9 cellular contexts compared by ENCODE assay signal in the genomic region with DNA sequence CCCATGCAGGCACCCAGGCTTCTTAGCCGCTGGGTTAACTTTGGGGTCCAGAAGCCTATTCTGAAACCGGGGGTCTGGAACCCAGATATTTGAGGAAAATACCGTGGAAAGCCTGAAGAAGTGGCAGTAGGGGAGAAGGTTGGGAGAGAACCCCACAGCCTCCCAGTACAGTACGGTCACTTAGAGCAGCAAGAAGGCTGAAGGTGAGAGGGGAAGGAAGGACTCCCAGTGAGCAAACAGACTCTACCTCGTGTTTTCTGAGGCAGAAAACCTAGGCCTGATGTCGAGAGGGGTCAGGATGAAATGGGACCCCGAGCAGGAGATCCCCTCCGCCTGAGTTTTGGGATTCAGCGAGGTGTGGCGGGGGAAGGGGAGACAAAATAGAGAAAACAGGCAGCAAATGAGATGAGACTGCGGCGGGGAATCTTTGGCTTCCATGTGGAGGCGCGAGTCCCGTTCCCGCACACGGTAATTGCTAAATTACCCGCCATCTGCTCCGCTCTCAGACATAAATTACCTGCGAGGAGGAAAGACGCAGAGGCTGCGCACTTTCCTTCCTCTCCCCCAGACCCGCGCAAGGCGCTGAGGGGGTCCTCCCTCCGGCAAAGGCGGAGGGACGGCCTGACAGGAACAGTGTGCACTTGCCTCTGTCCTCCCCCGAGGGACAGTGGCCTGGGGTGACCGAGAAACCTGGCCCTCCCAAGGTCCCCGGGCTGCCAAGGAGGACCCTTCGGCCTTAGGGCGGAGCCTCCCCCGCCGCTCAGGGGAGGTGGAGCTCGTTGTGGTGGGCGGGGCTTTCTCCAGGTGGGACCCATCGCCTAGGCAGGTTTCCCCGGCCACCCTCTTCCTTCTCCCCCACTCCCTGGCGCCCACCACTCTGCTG. TPM values are rescaled to one million over a fixed set of nuclear protein-coding genes. Genes with fewer than 3 reads are reported as not detected.
DNase-seq lines count a peak whose midpoint lies in the region; ATAC-seq, FAIRE-seq and TF ChIP-seq lines count a peak whose summit lies in the region.
"Had no signal": no experiment of that assay in that cellular context is flagged by ENCODE, and none has a peak within 500 bp of the region (broad histone marks: within the 10 kb centered on the region; RNA-seq: fewer than 3 reads in every experiment).

No MANE protein-coding gene starts in this region.

- H3K4me1 ChIP-seq in IMR-90 (ENCODE audit: control insufficient read depth, insufficient read depth, low read length), result no peaks in the 10 kb centered on the region
- H3K4me1 ChIP-seq in H1 (replicated peaks in 1 of 4; ENCODE audit: control insufficient read depth in 3 of 4, insufficient read depth in 4 of 4, low read length in 3 of 4), result peaks cover 0 to 9% (median 6%) of the 10 kb centered on the region in 4 experiments; a peak in 5 of 7 replicates
- peaks cover 0 to 4% of the 10 kb centered on the region in 2 donors for H3K4me1 ChIP-seq in small intestine (ENCODE audit: control insufficient read depth in 2 of 2, insufficient read depth in 1 of 2, low read depth in 1 of 2, low read length in 1 of 2)

- H4K91ac ChIP-seq in IMR-90 (ENCODE audit: insufficient read depth, low read depth, low read length) (no peak overlapping the region), H1 (replicated peaks; ENCODE audit: insufficient read length, low read length) (peak overlapping the region; percentile 8)

- no peak overlapping the region for H2BK20ac ChIP-seq in IMR-90 (ENCODE audit: low read depth, low read length)
- no peak overlapping the region for H2BK20ac ChIP-seq in H1 (ENCODE audit: low read length)

- TF ChIP-seq CTCF in IMR-90 (conservative IDR thresholded peaks at IDR 0.05; ENCODE audit: low read depth, low read length), result no peak
- no peak for TF ChIP-seq CTCF in activated B cell treated with CpG ODN at 0.5 μM for 24 hours (IDR thresholded peaks at IDR 0.05)
- no peak for TF ChIP-seq CTCF in H1 (IDR thresholded peaks at IDR 0.05; ENCODE audit: control extremely low read depth in 1 of 3, insufficient read depth in 1 of 3, low read depth in 1 of 3, low read length in 3 of 3)

- dilution Hi-C loops in IMR-90 (cut with HindIII; ENCODE audit: low sequenced_read_pairs, unreplicated experiment), result no loop called here

- no peak overlapping the region for H2AK5ac ChIP-seq in IMR-90 (ENCODE audit: low read depth, low read length)
- no peak overlapping the region for H2AK5ac ChIP-seq in H1 (ENCODE audit: low read depth, low read length)

- H3K9me1 ChIP-seq in IMR-90 (ENCODE audit: insufficient read depth, low read length), result no peaks in the 10 kb centered on the region; the same call in 1 of the 2 replicates

- H3K18ac ChIP-seq in IMR-90 (ENCODE audit: low read depth, low read length), result no peak overlapping the region
- peak overlapping the region; percentile 82 for H3K18ac ChIP-seq in H1 (ENCODE audit: extremely low read depth, low read length)

- peaks cover 17% of the 10 kb centered on the region for H3K23me2 ChIP-seq in H1 (ENCODE audit: low read depth, low read length)

- H2BK15ac ChIP-seq in IMR-90 (ENCODE audit: low read depth, low read length), result no peak overlapping the region
- 0 out of 2 replicates have a peak overlapping the region, but pooled peaks have one; percentile 95 for H2BK15ac ChIP-seq in H1 (ENCODE audit: low read length)

- H2BK120ac ChIP-seq in IMR-90 (ENCODE audit: low read depth, low read length) (no peak overlapping the region), H1 (replicated peaks; ENCODE audit: low read depth, low read length) (no peak overlapping the region)

- H3K4me2 ChIP-seq in IMR-90 (ENCODE audit: low read depth, low read length) (no peak overlapping the region), H1 (ENCODE audit: insufficient read depth in 1 of 2, low read depth in 2 of 2, low read length in 2 of 2) (peak overlapping the region; percentile 73 to 85)

- peak overlapping the region; percentile 64 for H3K4me3 Mint-ChIP-seq in activated B cell treated with CpG ODN at 0.5 μM for 24 hours

- H3K27ac Mint-ChIP-seq in activated B cell treated with CpG ODN at 0.5 μM for 24 hours, result no peak overlapping the region

- H3K4me3 ChIP-seq in IMR-90 (ENCODE audit: insufficient read depth, low read depth, low read length), result no peak overlapping the region
- H3K4me3 ChIP-seq in H1 (ENCODE audit: extremely low read depth in 1 of 4, insufficient read depth in 2 of 4, low read depth in 3 of 4, low read length in 4 of 4), result peak overlapping the region; percentile 58 to 74 (median 65)
- peak overlapping the region in 1 of 2 donors; percentile 24 for H3K4me3 ChIP-seq in small intestine (ENCODE audit: low read depth in 1 of 2, low read length in 2 of 2)

- CTCF ChIA-PET in IMR-90 (lab: Yijun Ruan, JAX), result no interaction called here
- CTCF ChIA-PET in activated B cell treated with CpG ODN at 0.5 μM for 24 hours (lab: Charles Lee), result interaction anchor here (0.9 to 1.5 kb wide), 4 partner anchors 8 to 19 kb away, joined by 4 to 8 read pairs (median 4); no protein-coding TSS in a partner anchor
- CTCF ChIA-PET in H1 (lab: Charles Lee; ENCODE audit: partially characterized antibody), result interaction anchor here (0.9 to 21.0 kb wide), 12 partner anchors 6 to 63 kb away, joined by 3 to 531 read pairs (median 5); a partner anchor contains a TSS

- H2BK5ac ChIP-seq in IMR-90 (ENCODE audit: low read depth, low read length, poor library complexity, severe bottlenecking), result no peak overlapping the region
- H2BK5ac ChIP-seq in H1 (ENCODE audit: low read depth, low read length), result no peak overlapping the region

- no peak overlapping the region for H3K14ac ChIP-seq in IMR-90 (replicated peaks; ENCODE audit: low read depth, low read length)
- no peak overlapping the region for H3K14ac ChIP-seq in H1 (ENCODE audit: insufficient read length)

- TF ChIP-seq RAD21 in IMR-90 (IDR thresholded peaks at IDR 0.05; ENCODE audit: low read length) (no peak), H1 (IDR thresholded peaks at IDR 0.05 in 1 of 2, conservative IDR thresholded peaks at IDR 0.05 in 1 of 2; ENCODE audit: low read depth in 2 of 2, low read length in 2 of 2) (no peak)

- no peaks in the 10 kb centered on the region for H3K36me3 Mint-ChIP-seq in activated B cell treated with CpG ODN at 0.5 μM for 24 hours (ENCODE audit: low read depth)

- H3K56ac ChIP-seq in IMR-90 (ENCODE audit: extremely low read depth, insufficient read depth, low read length), result no peak overlapping the region
- no peak overlapping the region for H3K56ac ChIP-seq in H1 (replicated peaks; ENCODE audit: insufficient read length, low read depth, low read length)

- H3K9me3 ChIP-seq in IMR-90 (ENCODE audit: control insufficient read depth, insufficient read depth, low read length) (0 out of 2 replicates have a peak, but pooled peaks cover 2% of the 10 kb centered on the region), H1 (ENCODE audit: insufficient read depth in 2 of 2, low read depth in 1 of 2, low read length in 1 of 2) (no peaks in the 10 kb centered on the region), small intestine (ENCODE audit: control insufficient read depth, low read depth) (no peaks in the 10 kb centered on the region)

- H3K79me2 ChIP-seq in H1 (ENCODE audit: control insufficient read depth in 1 of 2, insufficient read depth in 2 of 2, low read length in 2 of 2), result no peaks in the 10 kb centered on the region

- no peak for FAIRE-seq in H1 (lab: Jason Lieb, UNC)
- no peak for FAIRE-seq in small intestine (lab: Jason Lieb, UNC)

- POLR2A ChIA-PET in IMR-90 (lab: Charles Lee; ENCODE audit: unreplicated experiment), result no interaction called here
- POLR2A ChIA-PET in activated B cell treated with CpG ODN at 0.5 μM for 24 hours (lab: Charles Lee), result interaction anchor here (1.6 to 2.3 kb wide), 2 partner anchors 10 to 62 kb away, joined by 3 to 8 read pairs; a partner anchor contains a TSS
- POLR2A ChIA-PET in H1 (lab: Charles Lee; ENCODE audit: partially characterized antibody), result interaction anchor here (0.7 to 1.8 kb wide), 8 partner anchors 10 to 62 kb away, joined by 3 to 6 read pairs (median 4); a partner anchor contains a TSS

- DNase-seq in IMR-90 (no peak), activated B cell treated with CpG ODN at 0.5 μM for 24 hours (peak; percentile 50), H1 (ENCODE audit: low read depth in 1 of 2, low spot score in 2 of 2) (peak in 1 of 2 experiments; percentile 92), small intestine (peak; percentile 40), HUDEP-2 (lab: John Stamatoyannopoulos, UW; ENCODE audit: unreplicated experiment in 76 of 76) (no peak), NCI-H128 (lab: John Stamatoyannopoulos, UW; ENCODE audit: unreplicated experiment) (no peak), superior temporal gyrus (ENCODE audit: extremely low spot score) (no peak)
- DNase-seq: posterior cingulate gyrus had no signal

- ATAC-seq in IMR-90 (ENCODE audit: low read depth) (no peak), activated B cell treated with CpG ODN at 0.5 μM for 24 hours (ENCODE audit: low read depth) (peak; percentile 78), GM21360 (IDR thresholded peaks at IDR 0.05; ENCODE audit: unreplicated experiment) (no peak)

- H4K5ac ChIP-seq in IMR-90 (ENCODE audit: low read depth, low read length) (no peak overlapping the region), H1 (ENCODE audit: insufficient read length, low read depth, low read length) (no peak overlapping the region)

- 11% methylated on average over 17 of the region's 40 CpGs; no CpG with 5 or more reads in 1 of the 2 experiments for WGBS in IMR-90 (ENCODE audit: extremely low coverage in 2 of 2, insufficient read length in 1 of 2), 2 experiments
- WGBS in H1 (ENCODE audit: extremely low coverage in 1 of 2, insufficient coverage in 1 of 2, insufficient read length in 1 of 2, insufficient replicate concordance in 2 of 2, low coverage in 1 of 2, low lambda C conversion rate in 2 of 2, missing lambda C conversion rate in 1 of 2), 2 experiments, result 13% methylated on average over 34 of the region's 40 CpGs; no CpG with 5 or more reads in 1 of the 2 experiments
- 17 to 31% (median 26%) methylated on average over 37 to 40 of the region's 40 CpGs for WGBS in small intestine, 3 donors

- TF ChIP-seq EP300 in H1 (IDR thresholded peaks at IDR 0.05; ENCODE audit: borderline replicate concordance in 1 of 2, low read depth in 2 of 2, low read length in 2 of 2), result no peak

- peaks cover 59% of the 10 kb centered on the region for H3K27me3 Mint-ChIP-seq in activated B cell treated with CpG ODN at 0.5 μM for 24 hours

- no peaks in the 10 kb centered on the region for H3K79me1 ChIP-seq in IMR-90 (ENCODE audit: low read depth in 1 of 2, low read length in 2 of 2)
- no peaks in the 10 kb centered on the region for H3K79me1 ChIP-seq in H1 (ENCODE audit: low read depth, low read length)

- no peaks in the 10 kb centered on the region for H3K36me3 ChIP-seq in IMR-90 (ENCODE audit: control insufficient read depth, insufficient read depth, low read length)
- no peaks in the 10 kb centered on the region for H3K36me3 ChIP-seq in H1 (ENCODE audit: control insufficient read depth in 2 of 4, insufficient read depth in 4 of 4, low read length in 3 of 4)
- no peaks in the 10 kb centered on the region for H3K36me3 ChIP-seq in small intestine (ENCODE audit: control insufficient read depth in 2 of 2, insufficient read depth in 2 of 2, low read length in 2 of 2)

- H3K9me3 Mint-ChIP-seq in activated B cell treated with CpG ODN at 0.5 μM for 24 hours, result no peaks in the 10 kb centered on the region

- peaks cover 17% of the 10 kb centered on the region for H3K4me1 Mint-ChIP-seq in activated B cell treated with CpG ODN at 0.5 μM for 24 hours

- H3K4ac ChIP-seq in IMR-90 (ENCODE audit: low read depth, low read length) (no peak overlapping the region), H1 (replicated peaks; ENCODE audit: insufficient read length, low read depth, low read length) (no peak overlapping the region)

- H2AFZ ChIP-seq in IMR-90 (replicated peaks; ENCODE audit: low read length, poor library complexity) (peak overlapping the region; percentile 47), H1 (ENCODE audit: low read length) (peak overlapping the region; percentile 98)

- no peak overlapping the region for H2AK9ac ChIP-seq in IMR-90 (replicated peaks; ENCODE audit: low read depth, low read length, poor library complexity)

- H3K27me3 ChIP-seq in IMR-90 (ENCODE audit: control insufficient read depth, insufficient read depth, low read length), result peaks cover 79% of the 10 kb centered on the region
- H3K27me3 ChIP-seq in H1 (replicated peaks in 1 of 4; ENCODE audit: control insufficient read depth in 3 of 4, extremely low read depth in 1 of 4, insufficient read depth in 3 of 4, low read length in 3 of 4), result peaks cover 30 to 66% (median 54%) of the 10 kb centered on the region in 4 experiments
- peaks cover 0 to 31% of the 10 kb centered on the region in 2 donors for H3K27me3 ChIP-seq in small intestine (ENCODE audit: control insufficient read depth in 2 of 2, insufficient read depth in 2 of 2, low read length in 2 of 2)

- H4K8ac ChIP-seq in IMR-90 (ENCODE audit: low read depth in 2 of 2, low read length in 2 of 2), result no peak overlapping the region
- H4K8ac ChIP-seq in H1 (ENCODE audit: extremely low read depth, insufficient read depth, low read length), result no peak overlapping the region

- no peak for TF ChIP-seq POLR2A in IMR-90 (IDR thresholded peaks at IDR 0.05; ENCODE audit: low read depth, low read length)
- no peak for TF ChIP-seq POLR2A in H1 (IDR thresholded peaks at IDR 0.05; ENCODE audit: control extremely low read depth in 1 of 2, low read depth in 2 of 2, low read length in 2 of 2)

- no TSS peak for BruUV-seq in IMR-90 (replicated peaks; lab: Mats Ljungman, UMichigan)

- intact Hi-C loops in IMR-90 (cut with micrococcal nuclease) (no loop called here), activated B cell treated with CpG ODN at 0.5 μM for 24 hours (cut with micrococcal nuclease) (loop anchor here (1.0 kb wide), 1 partner anchor 11 kb away; a partner anchor contains a TSS)

- H3K27ac ChIP-seq in IMR-90 (ENCODE audit: insufficient read depth, low read length) (no peak overlapping the region), H1 (ENCODE audit: low read depth, low read length) (no peak overlapping the region), small intestine (ENCODE audit: low read depth in 1 of 2, low read length in 1 of 2) (no peak overlapping the region)

- H3K9ac ChIP-seq in IMR-90 (ENCODE audit: low read depth, low read length), result no peak overlapping the region
- H3K9ac ChIP-seq in H1 (replicated peaks in 1 of 4; ENCODE audit: extremely low read depth in 1 of 4, low read depth in 3 of 4, low read length in 3 of 4), result no peak overlapping the region; a peak in 1 of 7 replicates

- no peak overlapping the region for H3K23ac ChIP-seq in IMR-90 (ENCODE audit: low read depth, low read length)
- H3K23ac ChIP-seq in H1 (ENCODE audit: insufficient read length), result no peak overlapping the region

- peak overlapping the region; percentile 84; the same call in 1 of the 2 replicates for H2BK12ac ChIP-seq in H1 (ENCODE audit: low read depth, low read length)

- in situ Hi-C loops in IMR-90 (cut with MboI; ENCODE audit: low sequenced_read_pairs), result no loop called here

- H4K20me1 ChIP-seq in IMR-90 (ENCODE audit: insufficient read depth, low read length) (no peaks in the 10 kb centered on the region), H1 (replicated peaks in 1 of 2; ENCODE audit: control insufficient read depth in 1 of 2, insufficient read depth in 2 of 2, low read length in 2 of 2) (no peaks in the 10 kb centered on the region)

RNA-seq across cellular contexts. Expression of a gene that starts 10.9 kb away (rescaled TPM):
- total RNA-seq in IMR-90 (2012; rRNA removed) (100.0 and 169 TPM in 2 replicates), activated B cell treated with CpG ODN at 0.5 μM for 24 hours (44.2 and 59.5 TPM in 2 replicates)
- polyA plus RNA-seq in IMR-90 (2012; rRNA removed) (110 and 156 TPM in 2 replicates), H1 (2011; rRNA removed) (35.3 and 39.3 TPM in 2 replicates), small intestine (10 to 100 TPM; 45.1 to 46.7 (median 46.5) TPM)
- polyA plus RNA-seq in IMR-90 (2012; cell fraction: cytosol; rRNA removed), result 66.6 and 103 TPM in 2 replicates
- 596 and 737 TPM in 2 replicates for polyA plus RNA-seq in IMR-90 (2012; cell fraction: nucleus; rRNA removed; ENCODE audit: low replicate concordance)
- 18.7 and 20.3 TPM in 2 replicates for total RNA-seq in H1 (2021; fragmentation: NEBNext Ultra II Directional; extraction: Animal tissue kit (Norgen Biotek cat#: 25700))
- polyA plus RNA-seq in H1 (2011; cell fraction: cytosol; rRNA removed), result 32.3 TPM
- 65.4 TPM for polyA plus RNA-seq in H1 (2011; cell fraction: nucleus; rRNA removed)
- 18.8 to 23.4 TPM (median 21.7 TPM) in 4 replicates for polyA plus RNA-seq in H1 (2012, experiment 1 of 2)
- polyA plus RNA-seq in H1 (2012, experiment 2 of 2), result 17.8 TPM
- 12.3 TPM for polyA plus RNA-seq in H1 (2013, experiment 1 of 2)
- polyA plus RNA-seq in H1 (2013, experiment 2 of 2), result 10.1 TPM
- 33.5 and 37.1 TPM in 2 replicates for polyA minus RNA-seq in H1 (2011; rRNA and poly(A)+ RNA removed)
- 9.6 TPM for polyA minus RNA-seq in H1 (2011; cell fraction: cytosol; rRNA and poly(A)+ RNA removed)
- polyA minus RNA-seq in H1 (2011; cell fraction: nucleus; rRNA and poly(A)+ RNA removed), result 28.7 TPM

RNA-seq across cellular contexts. Expression of a gene that starts 13.6 kb away (rescaled TPM):
- total RNA-seq in IMR-90 (2012; rRNA removed), result not detected in 2 replicates
- polyA plus RNA-seq in IMR-90 (2012; rRNA removed), result not detected in 2 replicates
- polyA plus RNA-seq in IMR-90 (2012; cell fraction: cytosol; rRNA removed), result not detected in 2 replicates
- polyA plus RNA-seq in IMR-90 (2012; cell fraction: nucleus; rRNA removed; ENCODE audit: low replicate concordance), result not detected in 2 replicates
- total RNA-seq in activated B cell treated with CpG ODN at 0.5 μM for 24 hours, result not detected in 2 replicates
- not detected in 2 replicates for total RNA-seq in H1 (2021; fragmentation: NEBNext Ultra II Directional; extraction: Animal tissue kit (Norgen Biotek cat#: 25700))
- polyA plus RNA-seq in H1 (2011; rRNA removed), result not detected in 2 replicates
- not detected for polyA plus RNA-seq in H1 (2011; cell fraction: cytosol; rRNA removed)
- not detected for polyA plus RNA-seq in H1 (2011; cell fraction: nucleus; rRNA removed)
- polyA plus RNA-seq in H1 (2012, experiment 1 of 2), result not detected in 4 replicates
- not detected for polyA plus RNA-seq in H1 (2012, experiment 2 of 2)
- polyA plus RNA-seq in H1 (2013, experiment 1 of 2), result not detected
- not detected for polyA plus RNA-seq in H1 (2013, experiment 2 of 2)
- not detected in 2 replicates for polyA minus RNA-seq in H1 (2011; rRNA and poly(A)+ RNA removed)
- not detected for polyA minus RNA-seq in H1 (2011; cell fraction: cytosol; rRNA and poly(A)+ RNA removed)
- not detected for polyA minus RNA-seq in H1 (2011; cell fraction: nucleus; rRNA and poly(A)+ RNA removed)
- polyA plus RNA-seq in small intestine, result not detected

Comparison
In these comparisons a context has a peak if more than half of its experiments do, and no peak if none do; other contexts are left out.
1. DNase-seq: peak in activated B cell treated with CpG ODN at 0.5 μM for 24 hours (single experiment) and small intestine (single experiment); none in IMR-90 (single experiment), HUDEP-2 (0 of 76), NCI-H128 (single experiment) and superior temporal gyrus (single experiment).